Comparison of ENCODE assay signal across 11 cellular contexts in the genomic region with DNA sequence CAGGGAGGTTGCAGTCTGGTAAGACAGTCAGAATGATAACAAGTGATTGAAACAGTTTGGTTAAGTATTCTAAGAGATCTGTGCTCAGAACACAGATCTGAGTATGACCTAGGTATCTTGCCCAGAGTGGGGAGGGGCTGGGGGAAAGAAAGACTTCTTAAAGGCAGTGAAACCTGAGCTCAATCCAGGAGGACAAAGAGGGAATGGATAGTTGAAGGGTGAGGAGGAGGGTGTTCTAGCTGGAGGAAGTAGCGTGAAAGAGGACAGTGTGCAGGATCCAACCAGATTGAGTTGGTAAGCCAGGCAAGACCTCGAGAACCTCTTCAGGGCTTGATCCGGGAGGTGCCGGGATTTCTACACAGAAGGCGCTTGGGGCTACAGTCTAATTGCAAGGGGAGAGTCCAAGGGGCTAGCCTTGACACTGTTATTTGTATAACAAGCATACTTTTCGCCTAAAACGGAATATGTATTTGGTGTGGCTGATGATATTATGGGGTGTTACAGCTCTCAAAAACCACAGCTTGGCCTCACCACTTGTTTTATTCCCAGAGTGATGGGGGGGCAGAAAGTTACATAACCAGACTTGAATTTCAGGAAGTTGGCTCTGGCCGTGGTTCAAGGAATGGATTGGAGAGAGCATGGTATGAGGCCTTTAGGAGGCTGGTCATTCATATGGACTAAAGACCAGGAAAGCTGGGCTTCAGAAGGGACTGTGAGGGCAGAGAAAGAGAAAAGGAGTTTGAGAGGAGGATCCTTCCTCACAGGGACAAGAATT. TPM values are rescaled to one million over a fixed set of nuclear protein-coding genes. Genes with fewer than 3 reads are reported as not detected.
DNase-seq lines count a peak whose midpoint lies in the region; ATAC-seq, FAIRE-seq and TF ChIP-seq lines count a peak whose summit lies in the region.
"Had no signal": no experiment of that assay in that cellular context is flagged by ENCODE, and none has a peak within 500 bp of the region (broad histone marks: within the 10 kb centered on the region; RNA-seq: fewer than 3 reads in every experiment).

No MANE protein-coding gene starts in this region.

- no peak overlapping the region for H2AFZ ChIP-seq in K562 (ENCODE audit: low read depth, low read length)

- H3K79me2 ChIP-seq in K562 (ENCODE audit: control insufficient read depth, insufficient read depth, low read length): peaks cover 5% of the 10 kb centered on the region; the same call in 2 of the 3 replicates

- intact Hi-C loops in K562 (cut with micrococcal nuclease): no loop called here

- POLR2A ChIA-PET in K562 (lab: Yijun Ruan, JAX): interaction anchor here (0.6 to 2.6 kb wide), 7 partner anchors 8 to 376 kb away, joined by 3 to 17 read pairs (median 7); no protein-coding TSS in a partner anchor

- H3K9me3 ChIP-seq in K562 (replicated peaks; ENCODE audit: control insufficient read depth, insufficient read depth, low read depth, low read length): no peaks in the 10 kb centered on the region

- peaks cover 15% of the 10 kb centered on the region; the same call in 2 of the 3 replicates for H3K36me3 ChIP-seq in K562 (ENCODE audit: control insufficient read depth, insufficient read depth, low read length)

- no peak for FAIRE-seq in K562 (lab: Jason Lieb, UNC)
- FAIRE-seq: D721Med had no signal

- H3K4me3 ChIP-seq in K562: no peak overlapping the region

- TF ChIP-seq EP300 in K562 (IDR thresholded peaks at IDR 0.05; ENCODE audit: low read length): no peak

- in situ Hi-C loops in KBM-7 (cut with MboI; ENCODE audit: low pct_unique_long_range_greater_than_20kb, low sequenced_read_pairs) (no loop called here), K562 (cut with MboI) (no loop called here)

- no peak for TF ChIP-seq RAD21 in K562 (CRISPR knock-in tag; conservative IDR thresholded peaks at IDR 0.05 in 1 of 2, IDR thresholded peaks at IDR 0.05 in 1 of 2)

- peaks cover 10 to 20% of the 10 kb centered on the region in 2 experiments; a peak in 4 of 5 replicates for H3K4me1 ChIP-seq in K562 (replicated peaks in 1 of 2; ENCODE audit: control insufficient read depth in 2 of 2, insufficient read depth in 2 of 2, low read length in 2 of 2)

- no peak overlapping the region for H3K4me2 ChIP-seq in K562 (ENCODE audit: insufficient read depth, low read length)

- H4K20me1 ChIP-seq in K562 (replicated peaks; ENCODE audit: control insufficient read depth, insufficient read depth, low read length): peaks cover 7% of the 10 kb centered on the region; the same call in 1 of the 2 replicates

- no peak for TF ChIP-seq CTCF in K562 (IDR thresholded peaks at IDR 0.05 in 2 of 3, conservative IDR thresholded peaks at IDR 0.05 in 1 of 3; ENCODE audit: insufficient read depth in 2 of 3, low read depth in 1 of 3, low read length in 3 of 3)

- no peak overlapping the region; a peak in 1 of 4 replicates for H3K9ac ChIP-seq in K562 (ENCODE audit: insufficient read depth in 1 of 2, low read depth in 2 of 2, low read length in 2 of 2)

- H3K27me3 ChIP-seq in K562 (ENCODE audit: control insufficient read depth in 2 of 2, insufficient read depth in 2 of 2, low read length in 2 of 2): no peaks in the 10 kb centered on the region

- TF ChIP-seq POLR2A in K562 (conservative IDR thresholded peaks at IDR 0.05): no peak

- DNase-seq in AML-193 (lab: John Stamatoyannopoulos, UW) (peak; percentile 33 to 41), KBM-7 (peak; percentile 75), K562 (ENCODE audit: extremely low read depth in 1 of 4, low spot score in 3 of 4) (no peak), medulla oblongata (ENCODE audit: extremely low spot score) (peak; percentile 51)
- DNase-seq in stimulated activated CD8-positive, alpha-beta memory T cell treated with anti-CD3 and anti-CD28 coated beads, Interleukin-4, amount 100 ng/mL, for 48 hours: no peak
- DNase-seq: OCI-M1; stimulated activated CD4-positive, alpha-beta T cell treated with anti-CD3 and anti-CD28 coated beads, Interleukin-4, amount 100 ng/mL, for 24 hours had no signal

- 84% methylated on average over 8 of the region's 8 CpGs for WGBS in K562 (ENCODE audit: insufficient coverage, low coverage, missing lambda C conversion rate)

- no peak overlapping the region for H3K27ac ChIP-seq in K562 (ENCODE audit: extremely low read depth, low read depth, low read length)

- CTCF ChIA-PET in K562 (lab: Yijun Ruan, JAX; ENCODE audit: low intra/inter-chr PET ratio): no interaction called here

- no peaks in the 10 kb centered on the region for H3K9me1 ChIP-seq in K562 (ENCODE audit: control insufficient read depth, insufficient read depth, low read length)

- no peak for ATAC-seq in K562
- no peak for ATAC-seq in esophagus mucosa
- no peak for ATAC-seq in HG03354 (IDR thresholded peaks at IDR 0.05; ENCODE audit: poor library complexity, severe bottlenecking, unreplicated experiment)
- no peak for ATAC-seq in GM19395 (IDR thresholded peaks at IDR 0.05; ENCODE audit: unreplicated experiment)

- BruUV-seq in K562 (replicated peaks; lab: Mats Ljungman, UMichigan): no TSS peak

TF ChIP-seq in K562, 482 proteins besides CTCF, POLR2A, EP300 and RAD21:
- TF ChIP-seq CREBBP (IDR thresholded peaks at IDR 0.05; ENCODE audit: low read depth, low read length) (no peak), ZNF316 (IDR thresholded peaks at IDR 0.05) (peak; percentile 71), MTA3 (IDR thresholded peaks at IDR 0.05; ENCODE audit: borderline replicate concordance) (no peak), ETV5 (CRISPR knock-in tag; IDR thresholded peaks at IDR 0.05; ENCODE audit: low read depth) (no peak)
- TF ChIP-seq, protein P1, sequence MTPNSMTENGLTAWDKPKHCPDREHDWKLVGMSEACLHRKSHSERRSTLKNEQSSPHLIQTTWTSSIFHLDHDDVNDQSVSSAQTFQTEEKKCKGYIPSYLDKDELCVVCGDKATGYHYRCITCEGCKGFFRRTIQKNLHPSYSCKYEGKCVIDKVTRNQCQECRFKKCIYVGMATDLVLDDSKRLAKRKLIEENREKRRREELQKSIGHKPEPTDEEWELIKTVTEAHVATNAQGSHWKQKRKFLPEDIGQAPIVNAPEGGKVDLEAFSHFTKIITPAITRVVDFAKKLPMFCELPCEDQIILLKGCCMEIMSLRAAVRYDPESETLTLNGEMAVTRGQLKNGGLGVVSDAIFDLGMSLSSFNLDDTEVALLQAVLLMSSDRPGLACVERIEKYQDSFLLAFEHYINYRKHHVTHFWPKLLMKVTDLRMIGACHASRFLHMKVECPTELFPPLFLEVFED (CRISPR knock-in tag; conservative IDR thresholded peaks at IDR 0.05): peak; percentile 52; the same call in 1 of the 2 replicates
- TF ChIP-seq, protein P2, sequence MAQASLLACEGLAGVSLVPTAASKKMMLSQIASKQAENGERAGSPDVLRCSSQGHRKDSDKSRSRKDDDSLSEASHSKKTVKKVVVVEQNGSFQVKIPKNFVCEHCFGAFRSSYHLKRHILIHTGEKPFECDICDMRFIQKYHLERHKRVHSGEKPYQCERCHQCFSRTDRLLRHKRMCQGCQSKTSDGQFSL (CRISPR knock-in tag; IDR thresholded peaks at IDR 0.05): peak; percentile 65
- TF ChIP-seq, protein P2 (tag; IDR thresholded peaks at IDR 0.05): no peak
TF ChIP-seq in K562: peak in this region for 3.

RNA-seq across cellular contexts. Expression of gene RCSD1, which starts 19.1 kb away (rescaled TPM):
- 51.0 and 78.1 TPM in 2 replicates for total RNA-seq in K562 (2011; cell fraction: chromatin; rRNA removed; ENCODE audit: low replicate concordance)
- 34.9 and 38.6 TPM in 2 replicates for total RNA-seq in K562 (2011; cell fraction: nucleolus; rRNA removed)
- 48.1 and 85.4 TPM in 2 replicates for total RNA-seq in K562 (2011; cell fraction: nucleoplasm; rRNA removed)
- total RNA-seq in K562 (2014; rRNA removed) (45.3 and 48.0 TPM in 2 replicates), K562 (2014; rRNA removed; fragmentation: Illumina TruSeq; extraction: Trizol) (41.6 and 42.3 TPM in 2 replicates), K562 (2015; rRNA removed; fragmentation: Illumina TruSeq; extraction: Trizol) (37.3 and 39.4 TPM in 2 replicates), K562 (2021) (41.5 and 50.9 TPM in 2 replicates), esophagus mucosa (2.4 TPM)
- polyA plus RNA-seq in K562 (2011; rRNA removed) (64.5 and 69.8 TPM in 2 replicates), K562 (2014; fragmentation: Illumina TruSeq; extraction: Trizol) (48.3 and 50.5 TPM in 2 replicates), K562 (2014; fragmentation: Nextera tagmentation; extraction: Ambion mirVana) (1 to 10 TPM; 7.8 to 9.1 TPM), K562 (2014; rRNA removed) (53.2 and 54.5 TPM in 2 replicates)
- 45.8 and 49.9 TPM in 2 replicates for polyA plus RNA-seq in K562 (2011; cell fraction: cytosol; rRNA removed)
- polyA plus RNA-seq in K562 (2011; cell fraction: nucleus; rRNA removed): 27.5 and 28.0 TPM in 2 replicates
- 41.5 and 91.2 TPM in 2 replicates for polyA plus RNA-seq in K562 (2012)
- polyA minus RNA-seq in K562 (2011; rRNA and poly(A)+ RNA removed): 59.8 and 70.7 TPM in 2 replicates
- polyA minus RNA-seq in K562 (2011; cell fraction: cytosol; rRNA and poly(A)+ RNA removed): 34.8 and 46.1 TPM in 2 replicates
- 19.0 and 26.1 TPM in 2 replicates for polyA minus RNA-seq in K562 (2011; cell fraction: nucleus; rRNA and poly(A)+ RNA removed)

Comparison
In these comparisons a context has a peak if more than half of its experiments do, and no peak if none do; other contexts are left out.
1. DNase-seq: peak in AML-193 (2 of 2), KBM-7 (single experiment) and medulla oblongata (single experiment); none in K562 (0 of 4) and stimulated activated CD8-positive, alpha-beta memory T cell treated with anti-CD3 and anti-CD28 coated beads, Interleukin-4, amount 100 ng/mL, for 48 hours (single experiment).
2. RNA of gene RCSD1, which starts 19.1 kb away (total RNA-seq): 34.9 to 85.4 TPM in K562; 2.4 TPM in esophagus mucosa (single experiment); every median in the first group is over 10 times any median in the second.